In the genomic region with DNA sequence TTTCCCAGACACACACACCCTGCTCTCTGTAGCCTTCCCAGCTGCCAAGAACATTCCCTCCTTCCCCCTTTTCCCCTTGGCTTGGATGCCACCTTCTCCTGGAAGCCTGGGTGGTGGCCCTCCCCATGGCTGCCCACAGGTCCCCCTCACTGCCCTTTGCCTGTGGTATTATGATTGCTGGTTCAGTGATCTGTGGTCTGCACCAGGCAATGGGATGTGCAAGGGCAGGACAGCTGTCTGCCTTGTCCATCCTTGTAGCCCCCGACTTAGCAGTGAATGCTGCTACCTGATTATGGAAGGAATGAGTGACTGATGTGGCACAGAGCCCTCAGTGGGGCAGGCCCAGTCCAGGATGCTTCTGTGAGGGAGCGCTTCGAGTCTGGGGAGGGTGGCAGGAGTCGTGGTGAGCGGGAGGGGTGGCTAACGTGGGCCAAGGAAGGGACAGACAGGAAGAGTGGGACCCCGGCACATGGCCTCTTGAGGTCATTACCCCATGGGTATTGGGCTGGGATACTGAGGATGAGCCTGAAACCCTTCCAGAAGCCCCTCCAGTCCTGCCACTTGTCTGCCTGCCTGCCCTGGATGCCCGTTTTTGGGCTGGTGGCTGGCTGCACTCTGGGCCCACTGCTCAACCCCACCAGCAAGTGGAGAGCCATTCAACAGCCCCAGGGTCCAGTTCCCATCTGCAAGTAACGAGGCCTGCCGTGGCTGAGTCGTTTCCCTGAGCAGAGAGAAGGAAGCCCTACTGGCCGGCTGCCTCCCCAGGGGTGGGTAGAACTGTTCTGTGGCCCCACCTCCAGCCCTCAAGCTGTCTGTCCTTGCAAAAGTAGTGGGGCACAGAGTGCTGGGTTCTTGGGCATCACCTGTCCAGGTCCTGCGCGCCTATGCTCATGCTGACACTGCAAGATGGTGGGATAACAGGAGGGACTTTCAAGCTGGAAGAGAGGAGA, we compare ENCODE assay signal across 16 cellular contexts. TPM values are rescaled to one million over a fixed set of nuclear protein-coding genes. Genes with fewer than 3 reads are reported as not detected.
DNase-seq lines count a peak whose midpoint lies in the region; ATAC-seq, FAIRE-seq and TF ChIP-seq lines count a peak whose summit lies in the region.
"Had no signal": no experiment of that assay in that cellular context is flagged by ENCODE, and none has a peak within 500 bp of the region (broad histone marks: within the 10 kb centered on the region; RNA-seq: fewer than 3 reads in every experiment).

No MANE protein-coding gene starts in this region.

- CTCF ChIA-PET in K562 (lab: Yijun Ruan, JAX; ENCODE audit: low intra/inter-chr PET ratio) = no interaction called here
- CTCF ChIA-PET in OCI-LY7 (lab: Charles Lee; ENCODE audit: unreplicated experiment) = no interaction called here

- H3K27ac ChIP-seq in left ventricle myocardium inferior (replicated peaks) = peak overlapping the region; percentile 51
- no peak overlapping the region for H3K27ac ChIP-seq in K562 (ENCODE audit: extremely low read depth, low read depth, low read length)
- H3K27ac ChIP-seq in neural progenitor cell = no peak overlapping the region
- H3K27ac ChIP-seq in OCI-LY7 (ENCODE audit: low read depth, low read length, poor library complexity, severe bottlenecking) = no peak overlapping the region

- H3K9me3 ChIP-seq in left ventricle myocardium inferior (replicated peaks) (no peaks in the 10 kb centered on the region), K562 (replicated peaks; ENCODE audit: control insufficient read depth, insufficient read depth, low read depth, low read length) (no peaks in the 10 kb centered on the region), neural progenitor cell (ENCODE audit: low read depth) (no peaks in the 10 kb centered on the region), OCI-LY7 (ENCODE audit: low read length) (no peaks in the 10 kb centered on the region)
- H3K9me3 ChIP-seq: transverse colon had no signal

- in situ Hi-C loops in K562 (cut with MboI) = no loop called here

- peaks cover 70% of the 10 kb centered on the region for H3K4me1 Mint-ChIP-seq in neural progenitor cell

- peak overlapping the region; percentile 60 for H3K27ac Mint-ChIP-seq in neural progenitor cell
- H3K27ac Mint-ChIP-seq: activated CD4-positive, alpha-beta memory T cell treated with anti-CD3 and anti-CD28 coated beads for 36 hours; T-helper 2 cell treated with Interferon-gamma antibody and Interleukin-4, amounts not matched to agents 5 μg/mL and 100 μg/mL, for 36 hours had no signal

- H3K4me2 ChIP-seq in K562 (ENCODE audit: insufficient read depth, low read length) (no peak overlapping the region), neural progenitor cell (no peak overlapping the region), OCI-LY7 (ENCODE audit: low read length) (no peak overlapping the region)

- H3K9me2 ChIP-seq in OCI-LY7 (ENCODE audit: insufficient read depth, low read length) = no peaks in the 10 kb centered on the region

- POLR2A ChIA-PET in K562 (lab: Yijun Ruan, JAX) (interaction anchor here (0.6 to 1.2 kb wide), 4 partner anchors 7 to 1263 kb away, joined by 3 to 5 read pairs (median 4); no protein-coding TSS in a partner anchor), OCI-LY7 (lab: Charles Lee) (no interaction called here)

- no peaks in the 10 kb centered on the region for H3K36me3 Mint-ChIP-seq in neural progenitor cell
- H3K36me3 Mint-ChIP-seq: activated CD4-positive, alpha-beta memory T cell treated with anti-CD3 and anti-CD28 coated beads for 36 hours had no signal

- H2AFZ ChIP-seq in K562 (ENCODE audit: low read depth, low read length) (no peak overlapping the region), neural progenitor cell (replicated peaks) (no peak overlapping the region), OCI-LY7 (ENCODE audit: low read length) (no peak overlapping the region)

- no peaks in the 10 kb centered on the region; the same call in 1 of the 2 replicates for H4K20me1 ChIP-seq in K562 (replicated peaks; ENCODE audit: control insufficient read depth, insufficient read depth, low read length)
- H4K20me1 ChIP-seq in neural progenitor cell (ENCODE audit: low read depth) = peaks cover 11% of the 10 kb centered on the region
- no peaks in the 10 kb centered on the region for H4K20me1 ChIP-seq in OCI-LY7 (ENCODE audit: insufficient read depth, low read length)

- H3K9me3 Mint-ChIP-seq in neural progenitor cell = no peaks in the 10 kb centered on the region
- H3K9me3 Mint-ChIP-seq: activated CD4-positive, alpha-beta memory T cell treated with anti-CD3 and anti-CD28 coated beads for 36 hours; T-helper 2 cell treated with Interferon-gamma antibody and Interleukin-4, amounts not matched to agents 5 μg/mL and 100 μg/mL, for 36 hours had no signal

- H3K4me3 ChIP-seq in left ventricle myocardium inferior (no peak overlapping the region), K562 (no peak overlapping the region), neural progenitor cell (no peak overlapping the region), OCI-LY7 (ENCODE audit: low read depth, low read length, poor library complexity, severe bottlenecking) (no peak overlapping the region)
- H3K4me3 ChIP-seq: transverse colon had no signal

- TF ChIP-seq POLR2A in K562 (conservative IDR thresholded peaks at IDR 0.05) = no peak

- no peaks in the 10 kb centered on the region for H3K79me2 ChIP-seq in K562 (ENCODE audit: control insufficient read depth, insufficient read depth, low read length)
- peaks cover 5% of the 10 kb centered on the region for H3K79me2 ChIP-seq in neural progenitor cell (ENCODE audit: low read depth)
- H3K79me2 ChIP-seq in OCI-LY7 (ENCODE audit: insufficient read depth, low read depth, low read length) = no peaks in the 10 kb centered on the region

- peaks cover 13% of the 10 kb centered on the region for H3K36me3 ChIP-seq in left ventricle myocardium inferior
- no peaks in the 10 kb centered on the region for H3K36me3 ChIP-seq in K562 (ENCODE audit: control insufficient read depth, insufficient read depth, low read length)
- no peaks in the 10 kb centered on the region for H3K36me3 ChIP-seq in neural progenitor cell
- no peaks in the 10 kb centered on the region for H3K36me3 ChIP-seq in OCI-LY7 (ENCODE audit: insufficient read depth, low read length)
- H3K36me3 ChIP-seq: transverse colon had no signal

- H3K4me1 ChIP-seq in left ventricle myocardium inferior (peaks cover 99% of the 10 kb centered on the region), K562 (replicated peaks in 1 of 2; ENCODE audit: control insufficient read depth in 2 of 2, insufficient read depth in 2 of 2, low read length in 2 of 2) (peaks cover 0 to 12% of the 10 kb centered on the region in 2 experiments; a peak in 2 of 5 replicates), neural progenitor cell (peaks cover 19% of the 10 kb centered on the region), OCI-LY7 (ENCODE audit: insufficient read depth, low read length, poor library complexity, severe bottlenecking) (no peaks in the 10 kb centered on the region)

- H3K27me3 Mint-ChIP-seq in neural progenitor cell (ENCODE audit: insufficient read depth, low read depth) = peaks cover 11% of the 10 kb centered on the region

- BruUV-seq in K562 (replicated peaks; lab: Mats Ljungman, UMichigan) (no TSS peak), OCI-LY7 (replicated peaks; lab: Mats Ljungman, UMichigan) (no TSS peak)

- ATAC-seq in K562 = no peak
- ATAC-seq in HG03432 (IDR thresholded peaks at IDR 0.05; ENCODE audit: unreplicated experiment) = no peak

- 6% methylated on average over 14 of the region's 14 CpGs for WGBS in K562 (ENCODE audit: insufficient coverage, low coverage, missing lambda C conversion rate)

- intact Hi-C loops in left ventricle myocardium inferior (cut with micrococcal nuclease) (no loop called here), cardiac septum (cut with DNase I) (no loop called here), K562 (cut with micrococcal nuclease) (loop anchor here (5.0 kb wide), 1 partner anchor 76 kb away; no protein-coding TSS in a partner anchor), OCI-LY7 (cut with micrococcal nuclease; ENCODE audit: unreplicated experiment) (no loop called here)

- no peaks in the 10 kb centered on the region for H3K27me3 ChIP-seq in left ventricle myocardium inferior (ENCODE audit: low read depth)
- H3K27me3 ChIP-seq in K562 (ENCODE audit: control insufficient read depth in 2 of 2, insufficient read depth in 2 of 2, low read length in 2 of 2) = peaks cover 32 to 81% of the 10 kb centered on the region in 2 experiments
- no peaks in the 10 kb centered on the region for H3K27me3 ChIP-seq in neural progenitor cell
- H3K27me3 ChIP-seq: transverse colon had no signal

- H3K4me3 Mint-ChIP-seq in neural progenitor cell = no peak overlapping the region
- H3K4me3 Mint-ChIP-seq: activated CD4-positive, alpha-beta memory T cell treated with anti-CD3 and anti-CD28 coated beads for 36 hours; T-helper 2 cell treated with Interferon-gamma antibody and Interleukin-4, amounts not matched to agents 5 μg/mL and 100 μg/mL, for 36 hours had no signal

- TF ChIP-seq EP300 in K562 (IDR thresholded peaks at IDR 0.05; ENCODE audit: low read length) = no peak

- no peak for TF ChIP-seq RAD21 in K562 (CRISPR knock-in tag; conservative IDR thresholded peaks at IDR 0.05 in 1 of 2, IDR thresholded peaks at IDR 0.05 in 1 of 2)

- H3F3A ChIP-seq in neural progenitor cell (ENCODE audit: low read depth) = no peaks in the 10 kb centered on the region

- no peak overlapping the region for H3K9ac ChIP-seq in K562 (ENCODE audit: insufficient read depth in 1 of 2, low read depth in 2 of 2, low read length in 2 of 2)
- no peak overlapping the region for H3K9ac ChIP-seq in neural progenitor cell

- DNase-seq in left ventricle myocardium inferior (no peak), cardiac septum (ENCODE audit: low spot score) (no peak), K562 (ENCODE audit: extremely low read depth in 1 of 4, low spot score in 3 of 4) (no peak), neural progenitor cell (ENCODE audit: low spot score) (no peak), urothelium cell line (ENCODE audit: low spot score) (no peak), NCI-H69 (lab: John Stamatoyannopoulos, UW) (no peak), OCI-LY7 (ENCODE audit: low spot score) (no peak)
- DNase-seq: activated CD4-positive, alpha-beta memory T cell treated with anti-CD3 and anti-CD28 coated beads for 36 hours; cortex of kidney; NCI-H2227 treated with DMSO at 0.1 percent for 48 hours; retina; transverse colon had no signal

- no peak for TF ChIP-seq CTCF in left ventricle myocardium inferior (IDR thresholded peaks at IDR 0.05; ENCODE audit: borderline replicate concordance)
- no peak for TF ChIP-seq CTCF in K562 (IDR thresholded peaks at IDR 0.05 in 2 of 3, conservative IDR thresholded peaks at IDR 0.05 in 1 of 3; ENCODE audit: insufficient read depth in 2 of 3, low read depth in 1 of 3, low read length in 3 of 3)
- TF ChIP-seq CTCF in neural progenitor cell (IDR thresholded peaks at IDR 0.05) = no peak
- no peak for TF ChIP-seq CTCF in OCI-LY7 (conservative IDR thresholded peaks at IDR 0.05; ENCODE audit: low read length)

- FAIRE-seq in K562 (lab: Jason Lieb, UNC) (no peak), urothelium cell line (lab: Jason Lieb, UNC) (peak; percentile 76)
- FAIRE-seq: D721Med, H1 had no signal

- H3K9me1 ChIP-seq in K562 (ENCODE audit: control insufficient read depth, insufficient read depth, low read length) = no peaks in the 10 kb centered on the region

RNA-seq across cellular contexts. Expression of a gene that starts 8.8 kb away (rescaled TPM):
- total RNA-seq in left ventricle myocardium inferior (18.0 TPM), cardiac septum (24.4 TPM), K562 (2014; rRNA removed) (0.23 and 0.33 TPM in 2 replicates), K562 (2014; rRNA removed; fragmentation: Illumina TruSeq; extraction: Trizol) (0.13 and 0.15 TPM in 2 replicates), K562 (2015; rRNA removed; fragmentation: Illumina TruSeq; extraction: Trizol) (1.3 TPM in 2 replicates), K562 (2021) (0.38 and 0.42 TPM in 2 replicates), neural progenitor cell (ENCODE audit: low replicate concordance) (9.1 and 11.9 TPM in 2 replicates), OCI-LY7 (2022) (not detected in 2 replicates)
- 0.11 and 0.12 TPM in 2 replicates for total RNA-seq in K562 (2011; cell fraction: chromatin; rRNA removed; ENCODE audit: low replicate concordance)
- 0.13 and 0.17 TPM in 2 replicates for total RNA-seq in K562 (2011; cell fraction: nucleolus; rRNA removed)
- total RNA-seq in K562 (2011; cell fraction: nucleoplasm; rRNA removed) = 0.15 TPM in 2 replicates
- polyA plus RNA-seq in K562 (2011; rRNA removed) (0.06 and 0.18 TPM in 2 replicates), K562 (2014; fragmentation: Illumina TruSeq; extraction: Trizol) (0.17 and 0.18 TPM in 2 replicates), K562 (2014; fragmentation: Nextera tagmentation; extraction: Ambion mirVana) (under 1 TPM; 0.01 to 0.04 TPM), K562 (2014; rRNA removed) (0.07 and 0.34 TPM in 2 replicates)
- 0.01 and 0.13 TPM in 2 replicates for polyA plus RNA-seq in K562 (2011; cell fraction: cytosol; rRNA removed)
- 0.04 and 0.20 TPM in 2 replicates for polyA plus RNA-seq in K562 (2011; cell fraction: nucleus; rRNA removed)
- 0.43 and 0.76 TPM in 2 replicates for polyA plus RNA-seq in K562 (2012)
- 0.04 and 0.51 TPM in 2 replicates for polyA minus RNA-seq in K562 (2011; rRNA and poly(A)+ RNA removed)
- polyA minus RNA-seq in K562 (2011; cell fraction: cytosol; rRNA and poly(A)+ RNA removed) = 0.10 and 0.55 TPM in 2 replicates
- polyA minus RNA-seq in K562 (2011; cell fraction: nucleus; rRNA and poly(A)+ RNA removed) = 0.13 and 0.78 TPM in 2 replicates
- not detected in 2 replicates for total RNA-seq in OCI-LY7 (2014; rRNA removed; shearing (Covaris generic))
